Comparison of ENCODE assay signal across 8 cellular contexts in the genomic region with DNA sequence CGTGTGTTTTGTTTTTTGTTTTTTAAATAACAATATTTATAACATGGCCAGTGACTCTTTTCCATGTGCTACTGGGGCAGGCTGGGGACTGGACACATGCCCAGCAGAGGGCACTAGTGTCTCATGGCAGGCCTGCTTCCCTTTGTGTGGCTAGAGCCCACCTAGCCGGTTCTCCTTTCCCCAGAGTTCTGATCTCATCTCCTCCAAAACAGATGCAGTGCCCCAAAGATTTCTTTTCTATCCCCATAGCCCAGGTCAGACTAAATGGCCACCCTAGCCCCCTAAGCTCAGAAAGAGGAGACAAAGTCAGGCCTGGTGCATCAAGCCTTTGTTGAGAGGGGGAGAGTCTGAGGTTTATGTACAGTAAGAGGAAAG. TPM values are rescaled to one million over a fixed set of nuclear protein-coding genes. Genes with fewer than 3 reads are reported as not detected.
DNase-seq lines count a peak whose midpoint lies in the region; ATAC-seq, FAIRE-seq and TF ChIP-seq lines count a peak whose summit lies in the region.

No MANE protein-coding gene starts in this region.

- peaks cover 24 to 39% of the 10 kb centered on the region in 2 experiments for H3K36me3 ChIP-seq in trophoblast cell (ENCODE audit: control insufficient read depth in 1 of 2, insufficient read depth in 2 of 2, low read length in 2 of 2)

- H3K9me3 Mint-ChIP-seq in type B pancreatic cell = no peaks in the 10 kb centered on the region

- peaks cover 2% of the 10 kb centered on the region for H3K79me2 ChIP-seq in trophoblast cell (ENCODE audit: control insufficient read depth, insufficient read depth, low read length, poor library complexity)

- no peak overlapping the region for H3K23ac ChIP-seq in trophoblast cell (ENCODE audit: low read length)

- TF ChIP-seq CTCF in type B pancreatic cell (conservative IDR thresholded peaks at IDR 0.05) = peak; percentile 94

- ATAC-seq in SK-N-SH treated with all-trans-retinoic acid at 6 μM for 48 hours = peak; percentile 91
- no peak for ATAC-seq in HG02759 (IDR thresholded peaks at IDR 0.05; ENCODE audit: unreplicated experiment)

- peak overlapping the region; percentile 68 for H2BK12ac ChIP-seq in trophoblast cell (ENCODE audit: low read length)

- no peak overlapping the region for H2BK5ac ChIP-seq in trophoblast cell (ENCODE audit: low read depth, low read length, poor library complexity)

- no peak overlapping the region for H3K14ac ChIP-seq in trophoblast cell (ENCODE audit: low read length)

- peak overlapping the region; percentile 15 for H4K8ac ChIP-seq in trophoblast cell (ENCODE audit: low read depth, low read length)

- H3K79me1 ChIP-seq in trophoblast cell (ENCODE audit: low read length) = peaks cover 6% of the 10 kb centered on the region

- no peaks in the 10 kb centered on the region for H3K27me3 ChIP-seq in trophoblast cell (ENCODE audit: insufficient read depth, low read length)

- peak overlapping the region; percentile 48 for H4K91ac ChIP-seq in trophoblast cell (ENCODE audit: low read depth, low read length)

- H3K4me1 Mint-ChIP-seq in type B pancreatic cell (ENCODE audit: unreplicated experiment) = peaks cover 11% of the 10 kb centered on the region

- no peaks in the 10 kb centered on the region for H3K27me3 Mint-ChIP-seq in type B pancreatic cell

- WGBS in trophoblast cell (ENCODE audit: extremely low coverage, insufficient coverage, insufficient read length) = no CpG with 5 or more reads among the region's 2 CpGs

- peak; percentile 46 for DNase-seq in LoVo (ENCODE audit: low spot score)
- peak; percentile 83 for DNase-seq in activated naive CD4-positive, alpha-beta T cell treated with anti-CD3 and anti-CD28 coated beads, Interleukin-2, amount 50 U/mL, for 16 hours
- peak; percentile 71 for DNase-seq in glomerular visceral epithelial cell (ENCODE audit: extremely low spot score)
- DNase-seq in trophoblast cell = peak; percentile 71 to 82
- peak; percentile 84 for DNase-seq in type B pancreatic cell (ENCODE audit: extremely low spot score, unreplicated experiment)

- H3K4me1 ChIP-seq in trophoblast cell (ENCODE audit: control insufficient read depth in 1 of 2, insufficient read depth in 2 of 2, low read length in 2 of 2) = peaks cover 25 to 26% of the 10 kb centered on the region in 2 experiments

- no peak overlapping the region for H2AK5ac ChIP-seq in trophoblast cell (ENCODE audit: low read length)

- H4K12ac ChIP-seq in trophoblast cell (ENCODE audit: low read depth, low read length) = peak overlapping the region; percentile 13

- H3K4me3 ChIP-seq in trophoblast cell (ENCODE audit: low read depth, low read length) = no peak overlapping the region

- H3K9me3 ChIP-seq in trophoblast cell (ENCODE audit: insufficient read depth, low read depth, low read length) = no peaks in the 10 kb centered on the region

- H2BK120ac ChIP-seq in trophoblast cell (ENCODE audit: insufficient read depth, low read length, poor library complexity) = peak overlapping the region; percentile 6

- H3K4me3 Mint-ChIP-seq in type B pancreatic cell = peak overlapping the region; percentile 9

- peaks cover 10% of the 10 kb centered on the region for H3K36me3 Mint-ChIP-seq in type B pancreatic cell

- FAIRE-seq in G401.6 (lab: Jason Lieb, UNC) = peak; percentile 74

- no peak overlapping the region for H3K4me2 ChIP-seq in trophoblast cell (ENCODE audit: low read length)

- no peak overlapping the region for H3K4ac ChIP-seq in trophoblast cell (ENCODE audit: low read depth, low read length)

- H3K18ac ChIP-seq in trophoblast cell (ENCODE audit: low read length) = no peak overlapping the region

- H3K9ac ChIP-seq in trophoblast cell (ENCODE audit: low read length) = no peak overlapping the region

- H3K27ac ChIP-seq in trophoblast cell (ENCODE audit: low read depth, low read length) = no peak overlapping the region

- H2AFZ ChIP-seq in trophoblast cell (ENCODE audit: insufficient read depth, low read length, poor library complexity) = no peak overlapping the region

- peak overlapping the region; percentile 75 for H3K27ac Mint-ChIP-seq in type B pancreatic cell

TF ChIP-seq in SK-N-SH treated with all-trans-retinoic acid at 6 μM for 48 hours, 23 proteins besides CTCF, POLR2A, EP300 and RAD21:
- TF ChIP-seq, protein P1, sequence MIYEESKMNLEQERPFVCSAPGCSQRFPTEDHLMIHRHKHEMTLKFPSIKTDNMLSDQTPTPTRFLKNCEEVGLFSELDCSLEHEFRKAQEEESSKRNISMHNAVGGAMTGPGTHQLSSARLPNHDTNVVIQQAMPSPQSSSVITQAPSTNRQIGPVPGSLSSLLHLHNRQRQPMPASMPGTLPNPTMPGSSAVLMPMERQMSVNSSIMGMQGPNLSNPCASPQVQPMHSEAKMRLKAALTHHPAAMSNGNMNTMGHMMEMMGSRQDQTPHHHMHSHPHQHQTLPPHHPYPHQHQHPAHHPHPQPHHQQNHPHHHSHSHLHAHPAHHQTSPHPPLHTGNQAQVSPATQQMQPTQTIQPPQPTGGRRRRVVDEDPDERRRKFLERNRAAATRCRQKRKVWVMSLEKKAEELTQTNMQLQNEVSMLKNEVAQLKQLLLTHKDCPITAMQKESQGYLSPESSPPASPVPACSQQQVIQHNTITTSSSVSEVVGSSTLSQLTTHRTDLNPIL (CRISPR knock-in tag; IDR thresholded peaks at IDR 0.05; ENCODE audit: low read depth) = no peak
- TF ChIP-seq GLIS3 (CRISPR knock-in tag; IDR thresholded peaks at IDR 0.05) = no peak
TF ChIP-seq in SK-N-SH treated with all-trans-retinoic acid at 6 μM for 48 hours: peak in this region for 0.

RNA-seq across cellular contexts. Expression of a gene that starts 21.2 kb away (rescaled TPM):
- 6.0 and 6.4 TPM in 2 replicates for polyA plus RNA-seq in trophoblast cell (2013)
- 25.0 and 35.4 TPM in 2 replicates for total RNA-seq in type B pancreatic cell (ENCODE audit: low replicate concordance)

RNA-seq across cellular contexts. Expression of a gene that starts 39.2 kb away (rescaled TPM):
- polyA plus RNA-seq in trophoblast cell (2013) = 0.03 and 0.08 TPM in 2 replicates
- total RNA-seq in type B pancreatic cell (ENCODE audit: low replicate concordance) = 0.14 and 0.21 TPM in 2 replicates
